In genomic region chr2:63786506-63786905, GRCh38 we compare ENCODE assay signal across 16 cellular contexts. TPM values are rescaled to one million over a fixed set of nuclear protein-coding genes. Genes with fewer than 3 reads are reported as not detected.
DNase-seq lines count a peak whose midpoint lies in the region; ATAC-seq and TF ChIP-seq lines count a peak whose summit lies in the region.
"Had no signal": no experiment of that assay in that cellular context is flagged by ENCODE, and none has a peak within 500 bp of the region (broad histone marks: within the 10 kb centered on the region; RNA-seq: fewer than 3 reads in every experiment).

No MANE protein-coding gene starts in this region.

- no peak overlapping the region for H3K4me3 ChIP-seq in breast epithelium
- no peak overlapping the region for H3K4me3 ChIP-seq in mesenchymal stem cell (ENCODE audit: insufficient read depth in 1 of 2, low read depth in 1 of 2, low read length in 2 of 2)
- no peak overlapping the region for H3K4me3 ChIP-seq in subcutaneous abdominal adipose tissue (ENCODE audit: low read depth in 1 of 5, low read length in 5 of 5)
- H3K4me3 ChIP-seq: BLaER1, GM23248 had no signal

- H3K27ac ChIP-seq in breast epithelium (no peak overlapping the region), mesenchymal stem cell (ENCODE audit: low read length, poor library complexity, severe bottlenecking) (no peak overlapping the region), subcutaneous abdominal adipose tissue (ENCODE audit: low read depth, low read length) (peak overlapping the region; percentile 77)
- H3K27ac ChIP-seq: 22Rv1, BLaER1, GM23248 had no signal

- no peaks in the 10 kb centered on the region for H3K36me3 Mint-ChIP-seq in MCF 10A (ENCODE audit: insufficient read depth, unreplicated experiment)
- H3K36me3 Mint-ChIP-seq: CD8-positive, alpha-beta memory T cell had no signal

- no peak overlapping the region for H3K14ac ChIP-seq in mesenchymal stem cell (ENCODE audit: low read length in 2 of 2)

- TF ChIP-seq CTCF in MCF 10A (IDR thresholded peaks at IDR 0.05; ENCODE audit: unreplicated experiment) (no peak), breast epithelium (IDR thresholded peaks at IDR 0.05) (no peak)

- peaks cover 26% of the 10 kb centered on the region for H3K4me1 Mint-ChIP-seq in MCF 10A (ENCODE audit: insufficient read depth, unreplicated experiment)
- H3K4me1 Mint-ChIP-seq: CD8-positive, alpha-beta memory T cell had no signal

- H2BK5ac ChIP-seq in mesenchymal stem cell (ENCODE audit: low read depth, low read length, poor library complexity, severe bottlenecking), result no peak overlapping the region

- H2BK12ac ChIP-seq in mesenchymal stem cell (ENCODE audit: low read length in 2 of 2), result no peak overlapping the region

- no peak for DNase-seq in MCF 10A (ENCODE audit: unreplicated experiment)
- no peak for DNase-seq in breast epithelium (ENCODE audit: low spot score in 2 of 2)
- DNase-seq in fibroblast of peridontal ligament (ENCODE audit: extremely low read depth), result peak; percentile 86
- no peak for DNase-seq in mesenchymal stem cell
- DNase-seq in KG1 (lab: John Stamatoyannopoulos, UW), result no peak
- DNase-seq: AML-193; Caco-2; CD8-positive, alpha-beta memory T cell; DND-41; GDM1; GM23248 had no signal

- no peak overlapping the region for H4K8ac ChIP-seq in mesenchymal stem cell (ENCODE audit: low read length)

- no peak overlapping the region for H2BK120ac ChIP-seq in mesenchymal stem cell (ENCODE audit: low read depth, low read length)

- peak overlapping the region; percentile 61 for H3K27ac Mint-ChIP-seq in MCF 10A (ENCODE audit: low read depth, unreplicated experiment)
- H3K27ac Mint-ChIP-seq: CD8-positive, alpha-beta memory T cell had no signal

- intact Hi-C loops in MCF 10A (cut with micrococcal nuclease) (no loop called here), breast epithelium (cut with DNase I; ENCODE audit: low total_unique reads) (no loop called here)

- H3K9ac ChIP-seq in mesenchymal stem cell (ENCODE audit: low read length) (peak overlapping the region; percentile 4), subcutaneous abdominal adipose tissue (ENCODE audit: low read length in 5 of 5) (peak overlapping the region in 1 of 5 donors; percentile 7)
- H3K9ac ChIP-seq: BLaER1, GM23248 had no signal

- H3K4me2 ChIP-seq in mesenchymal stem cell (ENCODE audit: low read length, poor library complexity, severe bottlenecking), result no peak overlapping the region
- H3K4me2 ChIP-seq: BLaER1 had no signal

- no peak overlapping the region for H3K23ac ChIP-seq in mesenchymal stem cell (ENCODE audit: low read length in 2 of 2)

- H3K4me3 Mint-ChIP-seq in MCF 10A (ENCODE audit: unreplicated experiment), result no peak overlapping the region
- H3K4me3 Mint-ChIP-seq: CD8-positive, alpha-beta memory T cell had no signal

- no TSS peak for BruUV-seq in MCF 10A (replicated peaks; lab: Mats Ljungman, UMichigan)

- no peak overlapping the region for H2AFZ ChIP-seq in mesenchymal stem cell (ENCODE audit: low read depth, low read length)
- H2AFZ ChIP-seq: GM23248 had no signal

- H3K4me1 ChIP-seq in breast epithelium, result no peaks in the 10 kb centered on the region
- peaks cover 3% of the 10 kb centered on the region for H3K4me1 ChIP-seq in mesenchymal stem cell (ENCODE audit: control insufficient read depth, insufficient read depth, low read depth, low read length)
- H3K4me1 ChIP-seq in subcutaneous abdominal adipose tissue (ENCODE audit: control insufficient read depth in 5 of 5, insufficient read depth in 5 of 5, low read length in 5 of 5), result peaks cover 0 to 42% (median 11%) of the 10 kb centered on the region in 5 donors
- H3K4me1 ChIP-seq: BLaER1, Caco-2 had no signal

- H3K18ac ChIP-seq in mesenchymal stem cell (ENCODE audit: low read depth in 1 of 2, low read length in 2 of 2), result no peak overlapping the region

- CTCF ChIA-PET in MCF 10A (lab: Yijun Ruan, JAX), result no interaction called here

- no peak overlapping the region for H4K91ac ChIP-seq in mesenchymal stem cell (ENCODE audit: low read length)

- H3K9me3 ChIP-seq in breast epithelium (no peaks in the 10 kb centered on the region), mesenchymal stem cell (ENCODE audit: control insufficient read depth, low read length) (no peaks in the 10 kb centered on the region), subcutaneous abdominal adipose tissue (ENCODE audit: control insufficient read depth in 5 of 5, low read length in 5 of 5) (no peaks in the 10 kb centered on the region)
- H3K9me3 ChIP-seq: BLaER1, Caco-2 had no signal

- H3K4ac ChIP-seq in mesenchymal stem cell (ENCODE audit: low read depth in 1 of 2, low read length in 2 of 2), result no peak overlapping the region

- no peak for ATAC-seq in GM21367 (IDR thresholded peaks at IDR 0.05; ENCODE audit: unreplicated experiment)
- no peak for ATAC-seq in HG02981 (IDR thresholded peaks at IDR 0.05; ENCODE audit: unreplicated experiment)

- H2BK15ac ChIP-seq in mesenchymal stem cell (ENCODE audit: low read depth, poor library complexity, severe bottlenecking), result no peak overlapping the region

- H3K27me3 Mint-ChIP-seq in MCF 10A (ENCODE audit: insufficient read depth, unreplicated experiment), result no peaks in the 10 kb centered on the region

- no peaks in the 10 kb centered on the region for H3K27me3 ChIP-seq in breast epithelium
- no peaks in the 10 kb centered on the region for H3K27me3 ChIP-seq in mesenchymal stem cell (ENCODE audit: control insufficient read depth in 1 of 2, insufficient read depth in 1 of 2, low read length in 2 of 2)
- no peaks in the 10 kb centered on the region for H3K27me3 ChIP-seq in subcutaneous abdominal adipose tissue (ENCODE audit: control insufficient read depth in 5 of 5, insufficient read depth in 4 of 5, low read length in 5 of 5)
- H3K27me3 ChIP-seq: BLaER1 had no signal

- H3K36me3 ChIP-seq in breast epithelium (no peaks in the 10 kb centered on the region), mesenchymal stem cell (ENCODE audit: control insufficient read depth in 1 of 2, insufficient read depth in 2 of 2, low read depth in 1 of 2, low read length in 2 of 2) (no peaks in the 10 kb centered on the region), subcutaneous abdominal adipose tissue (ENCODE audit: control insufficient read depth in 5 of 5, insufficient read depth in 5 of 5, low read length in 5 of 5) (no peaks in the 10 kb centered on the region)
- H3K36me3 ChIP-seq: BLaER1 had no signal

- no peaks in the 10 kb centered on the region for H3K79me1 ChIP-seq in mesenchymal stem cell (replicated peaks; ENCODE audit: low read length, poor library complexity, severe bottlenecking)

- no peak for TF ChIP-seq POLR2A in breast epithelium (IDR thresholded peaks at IDR 0.05)

- no peak overlapping the region for H2AK5ac ChIP-seq in mesenchymal stem cell (ENCODE audit: low read length, severe bottlenecking)

- WGBS in mesenchymal stem cell, result 97% methylated on average over 3 of the region's 3 CpGs

- POLR2A ChIA-PET in MCF 10A (lab: Yijun Ruan, JAX), result interaction anchor here (2.0 to 12.1 kb wide), 3 partner anchors 23 to 56 kb away, joined by 4 to 185 read pairs (median 149); partner anchors contain the start of gene UGP2

- H3K9me3 Mint-ChIP-seq in MCF 10A (ENCODE audit: unreplicated experiment), result no peaks in the 10 kb centered on the region
- H3K9me3 Mint-ChIP-seq: CD8-positive, alpha-beta memory T cell had no signal

RNA-seq across cellular contexts. Expression of gene UGP2, which starts 55.2 kb away (rescaled TPM):
- total RNA-seq in MCF 10A (2022), result 77.3 and 78.4 TPM in 2 replicates
- total RNA-seq in breast epithelium, result 100 to 1,000 TPM; 147 to 337 (median 204) TPM
- polyA plus RNA-seq in mesenchymal stem cell (2013, experiment 1 of 2), result 101 TPM
- 106 TPM for polyA plus RNA-seq in mesenchymal stem cell (2013, experiment 2 of 2)
